Comparison of ENCODE assay signal across 8 cellular contexts in the genomic region with DNA sequence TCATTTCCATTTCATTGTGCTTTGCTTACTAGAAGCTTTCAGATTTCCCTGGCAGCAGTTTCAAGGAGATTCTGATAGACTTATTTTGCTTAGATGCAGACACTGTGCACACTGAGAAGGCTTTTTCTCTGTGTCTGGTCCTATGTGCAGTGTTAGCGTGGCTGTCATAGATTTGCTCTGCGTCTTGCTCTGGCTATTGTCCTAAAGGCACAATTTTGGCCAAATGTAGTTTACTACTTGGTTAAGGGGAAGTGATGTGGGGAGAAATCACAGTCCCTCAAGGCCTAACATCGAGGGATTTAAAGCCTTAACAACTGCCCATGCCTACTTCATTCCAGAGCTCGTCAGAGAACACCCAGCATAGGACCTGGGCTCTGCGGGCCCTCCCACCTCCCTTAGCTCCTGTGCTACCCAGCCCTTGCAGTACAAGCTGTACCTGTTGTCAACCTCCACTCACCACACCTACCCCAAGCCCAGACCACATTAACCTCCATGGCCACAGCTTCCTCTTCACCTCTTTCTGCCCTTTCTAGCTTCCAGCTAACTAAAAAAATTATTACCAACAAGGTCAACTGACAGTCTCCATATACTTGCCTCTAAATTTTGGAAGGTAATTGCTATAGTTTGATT. TPM values are rescaled to one million over a fixed set of nuclear protein-coding genes. Genes with fewer than 3 reads are reported as not detected.
DNase-seq lines count a peak whose midpoint lies in the region; ATAC-seq lines count a peak whose summit lies in the region.

No MANE protein-coding gene starts in this region.

- H3K9me3 ChIP-seq in CD8-positive, alpha-beta memory T cell (ENCODE audit: low read length) = no peaks in the 10 kb centered on the region

- peaks cover 32 to 49% (median 45%) of the 10 kb centered on the region in 3 donors for H3K4me1 Mint-ChIP-seq in CD8-positive, alpha-beta memory T cell
- peaks cover 25% of the 10 kb centered on the region for H3K4me1 Mint-ChIP-seq in memory B cell

- H3K4me1 ChIP-seq in CD8-positive, alpha-beta memory T cell (ENCODE audit: insufficient read depth, low read length) = peaks cover 35% of the 10 kb centered on the region

- H3K27ac ChIP-seq in CD8-positive, alpha-beta memory T cell (ENCODE audit: low read depth, low read length) = no peak overlapping the region

- peaks cover 10 to 14% (median 13%) of the 10 kb centered on the region in 3 donors for H3K36me3 Mint-ChIP-seq in CD8-positive, alpha-beta memory T cell
- H3K36me3 Mint-ChIP-seq in memory B cell = peaks cover 20% of the 10 kb centered on the region

- no peaks in the 10 kb centered on the region for H3K36me3 ChIP-seq in CD8-positive, alpha-beta memory T cell (ENCODE audit: insufficient read depth, low read length)

- H3K27me3 Mint-ChIP-seq in CD8-positive, alpha-beta memory T cell = peaks cover 0 to 5% of the 10 kb centered on the region in 2 donors
- no peaks in the 10 kb centered on the region for H3K27me3 Mint-ChIP-seq in memory B cell

- peak overlapping the region; percentile 20 for H3K4me3 ChIP-seq in CD8-positive, alpha-beta memory T cell (ENCODE audit: low read length)

- CTCF ChIA-PET in CD8-positive, alpha-beta memory T cell (lab: Charles Lee) = interaction anchor here (1.1 to 2.6 kb wide), 5 partner anchors 10 to 214 kb away, joined by 4 to 19 read pairs (median 5); no protein-coding TSS in a partner anchor

- H3K27ac Mint-ChIP-seq in CD8-positive, alpha-beta memory T cell = peak overlapping the region; percentile 1 to 75 (median 24)
- H3K27ac Mint-ChIP-seq in memory B cell = no peak overlapping the region

- POLR2A ChIA-PET in CD8-positive, alpha-beta memory T cell (lab: Charles Lee) = interaction anchor here (1.0 to 1.5 kb wide), 4 partner anchors 25 to 118 kb away, joined by 3 to 6 read pairs (median 4); a partner anchor contains a TSS

- no peaks in the 10 kb centered on the region for H3K27me3 ChIP-seq in CD8-positive, alpha-beta memory T cell (ENCODE audit: insufficient read depth, low read length, poor library complexity, severe bottlenecking)

- no peaks in the 10 kb centered on the region for H3K9me3 Mint-ChIP-seq in CD8-positive, alpha-beta memory T cell
- no peaks in the 10 kb centered on the region for H3K9me3 Mint-ChIP-seq in memory B cell

- peak; percentile 22 to 80 (median 72) for DNase-seq in CD8-positive, alpha-beta memory T cell
- peak; percentile 35 for DNase-seq in activated CD4-positive, alpha-beta T cell treated with anti-CD3 and anti-CD28 coated beads, Interleukin-2, amount 50 U/mL, for 1 hour
- DNase-seq in memory B cell (ENCODE audit: low spot score in 2 of 2) (peak in 1 of 2 donors; percentile 32), amniotic stem cell (lab: John Stamatoyannopoulos, UW) (no peak), SIG-M5 (lab: John Stamatoyannopoulos, UW) (no peak), islet precursor cell (no peak), 8988T (no peak)

- ATAC-seq in HG02852 (IDR thresholded peaks at IDR 0.05; ENCODE audit: unreplicated experiment) (peak; percentile 92), memory B cell (ENCODE audit: low read depth) (peak; percentile 97)

- peak overlapping the region; percentile 1 to 75 (median 56) for H3K4me3 Mint-ChIP-seq in CD8-positive, alpha-beta memory T cell
- H3K4me3 Mint-ChIP-seq in memory B cell = peak overlapping the region; percentile 44

RNA-seq across cellular contexts. Expression of a gene that starts 38.9 kb away (rescaled TPM):
- 10 to 100 TPM; 11.0 to 16.5 TPM for total RNA-seq in CD8-positive, alpha-beta memory T cell
- polyA plus RNA-seq in CD8-positive, alpha-beta memory T cell = 5.6 TPM

Comparison
In these comparisons a context has a peak if more than half of its experiments do, and no peak if none do; other contexts are left out.
1. DNase-seq: peak in CD8-positive, alpha-beta memory T cell (5 of 5) and activated CD4-positive, alpha-beta T cell treated with anti-CD3 and anti-CD28 coated beads, Interleukin-2, amount 50 U/mL, for 1 hour (single experiment); none in amniotic stem cell (single experiment), SIG-M5 (single experiment), islet precursor cell (single experiment) and 8988T (single experiment).